16 cellular contexts compared by ENCODE assay signal in genomic region chr13:38900188-38900587, GRCh38.
DNase-seq lines count a peak whose midpoint lies in the region; ATAC-seq and TF ChIP-seq lines count a peak whose summit lies in the region.
"Had no signal": no experiment of that assay in that cellular context is flagged by ENCODE, and none has a peak within 500 bp of the region (broad histone marks: within the 10 kb centered on the region; RNA-seq: fewer than 3 reads in every experiment).

No MANE protein-coding gene starts in this region.

- no peaks in the 10 kb centered on the region for H4K20me1 ChIP-seq in SK-N-SH (ENCODE audit: insufficient read depth)
- H4K20me1 ChIP-seq: BLaER1 had no signal

- H3K4me2 ChIP-seq in SK-N-SH = no peak overlapping the region
- H3K4me2 ChIP-seq: BLaER1 had no signal

- in situ Hi-C loops in HAP-1 (cut with MboI; ENCODE audit: low sequenced_read_pairs) = no loop called here

- no peak for TF ChIP-seq EP300 in SK-N-SH (IDR thresholded peaks at IDR 0.05; ENCODE audit: borderline replicate concordance in 1 of 2, low read depth in 1 of 2, low read length in 1 of 2)

- no peak overlapping the region for H2AFZ ChIP-seq in SK-N-SH (ENCODE audit: low read depth)

- no peak for TF ChIP-seq RAD21 in SK-N-SH (IDR thresholded peaks at IDR 0.05; ENCODE audit: low read length)

- no peak for TF ChIP-seq CTCF in SK-N-SH (IDR thresholded peaks at IDR 0.05)

- DNase-seq in COLO829 (ENCODE audit: low spot score) = peak; percentile 27
- peak; percentile 37 to 53 for DNase-seq in HAP-1 (ENCODE audit: low spot score in 2 of 2)
- peak; percentile 13 for DNase-seq in SK-N-SH
- DNase-seq in iPS-NIHi7 (ENCODE audit: extremely low spot score) = peak; percentile 67
- no peak for DNase-seq in stimulated activated CD4-positive, alpha-beta T cell treated with anti-CD3 and anti-CD28 coated beads, Interleukin-4, amount 100 ng/mL, for 4 hours
- DNase-seq: activated CD4-positive, alpha-beta T cell treated with anti-CD3 and anti-CD28 coated beads for 48 hours; activated T-cell treated with anti-CD3 and anti-CD28 coated beads, Interleukin-2, amount 50 U/mL, for 4 hours; anterior cingulate cortex; foreskin keratinocyte; kidney; Peyer's patch had no signal

- no peaks in the 10 kb centered on the region for H3K9me2 ChIP-seq in SK-N-SH

- no peaks in the 10 kb centered on the region for H3K9me3 ChIP-seq in HAP-1
- no peaks in the 10 kb centered on the region for H3K9me3 ChIP-seq in SK-N-SH
- H3K9me3 ChIP-seq: BLaER1, Peyer's patch, right atrium auricular region had no signal

- H3K4me1 ChIP-seq in HAP-1 (peaks cover 21% of the 10 kb centered on the region), SK-N-SH (ENCODE audit: control insufficient read depth in 1 of 2, insufficient read depth in 2 of 2, low read depth in 1 of 2, low read length in 1 of 2) (no peaks in the 10 kb centered on the region)
- H3K4me1 ChIP-seq: BLaER1, Peyer's patch, right atrium auricular region had no signal

- H3K4me3 ChIP-seq in HAP-1 (no peak overlapping the region), SK-N-SH (ENCODE audit: low read depth in 2 of 2, low read length in 1 of 2) (no peak overlapping the region)
- H3K4me3 ChIP-seq: BLaER1, Peyer's patch, right atrium auricular region had no signal

- H3K79me2 ChIP-seq in SK-N-SH (ENCODE audit: insufficient read depth) = no peaks in the 10 kb centered on the region

- H3K27me3 ChIP-seq in HAP-1 (ENCODE audit: low read depth) = no peaks in the 10 kb centered on the region
- H3K27me3 ChIP-seq in SK-N-SH (ENCODE audit: insufficient read depth) = no peaks in the 10 kb centered on the region
- H3K27me3 ChIP-seq: BLaER1, foreskin keratinocyte, Peyer's patch, right atrium auricular region had no signal

- no peak overlapping the region for H3K27ac ChIP-seq in SK-N-SH (ENCODE audit: low read depth in 2 of 2, low read length in 1 of 2)
- H3K27ac ChIP-seq: BLaER1, foreskin keratinocyte, Peyer's patch, right atrium auricular region had no signal

- no peaks in the 10 kb centered on the region for H3F3A ChIP-seq in SK-N-SH (replicated peaks; ENCODE audit: insufficient read depth)

- H3K36me3 ChIP-seq in HAP-1 (replicated peaks) (no peaks in the 10 kb centered on the region), SK-N-SH (replicated peaks in 1 of 2; ENCODE audit: control insufficient read depth in 1 of 2, insufficient read depth in 2 of 2, low read length in 1 of 2) (no peaks in the 10 kb centered on the region)
- H3K36me3 ChIP-seq: BLaER1, Peyer's patch, right atrium auricular region had no signal

- CTCF ChIA-PET in SK-N-SH (lab: Yijun Ruan, JAX) = no interaction called here

- H3K9ac ChIP-seq in SK-N-SH = no peak overlapping the region
- H3K9ac ChIP-seq: BLaER1 had no signal

- no peak for ATAC-seq in GM19397 (IDR thresholded peaks at IDR 0.05; ENCODE audit: unreplicated experiment)
- ATAC-seq in GM21390 (IDR thresholded peaks at IDR 0.05; ENCODE audit: unreplicated experiment) = no peak
- no peak for ATAC-seq in GM21786 (IDR thresholded peaks at IDR 0.05; ENCODE audit: unreplicated experiment)
- ATAC-seq: activated T-cell treated with anti-CD3 and anti-CD28 coated beads, Interleukin-2, amount 50 U/mL, for 4 hours; foreskin keratinocyte had no signal

- WGBS in SK-N-SH (ENCODE audit: low lambda C conversion rate) = 60% methylated on average over 3 of the region's 3 CpGs

- POLR2A ChIA-PET in SK-N-SH (lab: Yijun Ruan, JAX) = no interaction called here

TF ChIP-seq in SK-N-SH, 30 proteins besides CTCF, POLR2A, EP300 and RAD21:
- TF ChIP-seq FOSL2 (IDR thresholded peaks at IDR 0.05; ENCODE audit: borderline replicate concordance, low read depth) (no peak), MEF2A (IDR thresholded peaks at IDR 0.05; ENCODE audit: borderline replicate concordance, low read depth) (no peak), RCOR1 (IDR thresholded peaks at IDR 0.05; ENCODE audit: low read length) (no peak), USF1 (IDR thresholded peaks at IDR 0.05; ENCODE audit: borderline replicate concordance, low read depth) (no peak), GABPA (IDR thresholded peaks at IDR 0.05; ENCODE audit: low read depth) (no peak), FOXJ3 (CRISPR knock-in tag; IDR thresholded peaks at IDR 0.05) (no peak), EZH2phosphoT487 (IDR thresholded peaks at IDR 0.05; ENCODE audit: borderline replicate concordance, low read depth) (no peak), CHD2 (IDR thresholded peaks at IDR 0.05; ENCODE audit: low read length, partially characterized antibody) (no peak), FOXM1 (IDR thresholded peaks at IDR 0.05; ENCODE audit: low read depth) (no peak), RXRA (IDR thresholded peaks at IDR 0.05; ENCODE audit: borderline replicate concordance, low read depth) (no peak), MXI1 (IDR thresholded peaks at IDR 0.05; ENCODE audit: low read depth, low read length) (no peak), TEAD4 (IDR thresholded peaks at IDR 0.05; ENCODE audit: borderline replicate concordance, insufficient read depth) (no peak), TAF1 (IDR thresholded peaks at IDR 0.05; ENCODE audit: borderline replicate concordance, low read depth, low read length) (no peak)
- TF ChIP-seq, protein P1, sequence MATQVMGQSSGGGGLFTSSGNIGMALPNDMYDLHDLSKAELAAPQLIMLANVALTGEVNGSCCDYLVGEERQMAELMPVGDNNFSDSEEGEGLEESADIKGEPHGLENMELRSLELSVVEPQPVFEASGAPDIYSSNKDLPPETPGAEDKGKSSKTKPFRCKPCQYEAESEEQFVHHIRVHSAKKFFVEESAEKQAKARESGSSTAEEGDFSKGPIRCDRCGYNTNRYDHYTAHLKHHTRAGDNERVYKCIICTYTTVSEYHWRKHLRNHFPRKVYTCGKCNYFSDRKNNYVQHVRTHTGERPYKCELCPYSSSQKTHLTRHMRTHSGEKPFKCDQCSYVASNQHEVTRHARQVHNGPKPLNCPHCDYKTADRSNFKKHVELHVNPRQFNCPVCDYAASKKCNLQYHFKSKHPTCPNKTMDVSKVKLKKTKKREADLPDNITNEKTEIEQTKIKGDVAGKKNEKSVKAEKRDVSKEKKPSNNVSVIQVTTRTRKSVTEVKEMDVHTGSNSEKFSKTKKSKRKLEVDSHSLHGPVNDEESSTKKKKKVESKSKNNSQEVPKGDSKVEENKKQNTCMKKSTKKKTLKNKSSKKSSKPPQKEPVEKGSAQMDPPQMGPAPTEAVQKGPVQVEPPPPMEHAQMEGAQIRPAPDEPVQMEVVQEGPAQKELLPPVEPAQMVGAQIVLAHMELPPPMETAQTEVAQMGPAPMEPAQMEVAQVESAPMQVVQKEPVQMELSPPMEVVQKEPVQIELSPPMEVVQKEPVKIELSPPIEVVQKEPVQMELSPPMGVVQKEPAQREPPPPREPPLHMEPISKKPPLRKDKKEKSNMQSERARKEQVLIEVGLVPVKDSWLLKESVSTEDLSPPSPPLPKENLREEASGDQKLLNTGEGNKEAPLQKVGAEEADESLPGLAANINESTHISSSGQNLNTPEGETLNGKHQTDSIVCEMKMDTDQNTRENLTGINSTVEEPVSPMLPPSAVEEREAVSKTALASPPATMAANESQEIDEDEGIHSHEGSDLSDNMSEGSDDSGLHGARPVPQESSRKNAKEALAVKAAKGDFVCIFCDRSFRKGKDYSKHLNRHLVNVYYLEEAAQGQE (IDR thresholded peaks at IDR 0.05; ENCODE audit: low read depth, low read length) = no peak
TF ChIP-seq in SK-N-SH: peak in this region for 0.

Comparison
In these comparisons a context has a peak if more than half of its experiments do, and no peak if none do; other contexts are left out.
1. DNase-seq: peak in COLO829 (single experiment), HAP-1 (2 of 2), SK-N-SH (single experiment) and iPS-NIHi7 (single experiment); none in stimulated activated CD4-positive, alpha-beta T cell treated with anti-CD3 and anti-CD28 coated beads, Interleukin-4, amount 100 ng/mL, for 4 hours (0 of 2).